ENCODE assay signal across 21 cellular contexts in the genomic region with DNA sequence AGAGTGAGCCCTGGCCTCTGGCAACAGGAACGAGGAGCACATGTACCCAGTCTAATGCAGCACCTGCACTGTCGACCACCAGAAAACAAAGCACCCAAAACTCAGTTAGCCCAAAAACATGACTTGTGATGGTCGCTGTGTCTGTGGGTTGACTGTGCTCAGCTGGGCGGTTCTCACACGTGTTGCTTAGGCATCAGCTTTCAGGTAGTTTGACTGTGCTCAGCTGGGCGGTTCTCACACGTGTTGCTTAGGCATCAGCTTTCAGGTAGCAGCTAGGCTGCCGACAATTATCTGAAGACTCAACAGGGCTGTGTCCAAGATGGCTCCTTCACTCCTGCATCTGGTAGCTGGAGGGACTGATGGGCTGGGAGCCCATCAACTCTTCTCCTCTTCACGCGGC. TPM values are rescaled to one million over a fixed set of nuclear protein-coding genes. Genes with fewer than 3 reads are reported as not detected.
DNase-seq lines count a peak whose midpoint lies in the region; ATAC-seq and TF ChIP-seq lines count a peak whose summit lies in the region.
"Had no signal": no experiment of that assay in that cellular context is flagged by ENCODE, and none has a peak within 500 bp of the region (broad histone marks: within the 10 kb centered on the region; RNA-seq: fewer than 3 reads in every experiment).

No MANE protein-coding gene starts in this region.

- H3K36me3 Mint-ChIP-seq in neural progenitor cell, result no peaks in the 10 kb centered on the region
- H3K36me3 Mint-ChIP-seq in activated T-helper 17 cell treated with anti-CD3 and anti-CD28 coated beads, Interleukin-2, amount 50 U/mL, for 72 hours (ENCODE audit: low read depth), result no peaks in the 10 kb centered on the region
- H3K36me3 Mint-ChIP-seq: CD4-positive, CD25-positive, alpha-beta regulatory T cell; CD8-positive, alpha-beta memory T cell had no signal

- H3F3A ChIP-seq in neural progenitor cell (ENCODE audit: low read depth), result no peaks in the 10 kb centered on the region

- no peak overlapping the region for H2AFZ ChIP-seq in neural progenitor cell (replicated peaks)

- H3K9me3 Mint-ChIP-seq in neural progenitor cell, result peaks cover 14% of the 10 kb centered on the region
- no peaks in the 10 kb centered on the region for H3K9me3 Mint-ChIP-seq in activated T-helper 17 cell treated with anti-CD3 and anti-CD28 coated beads, Interleukin-2, amount 50 U/mL, for 72 hours

- no peak for TF ChIP-seq CTCF in neural progenitor cell (IDR thresholded peaks at IDR 0.05)
- TF ChIP-seq CTCF in GM20000 (IDR thresholded peaks at IDR 0.05; ENCODE audit: extremely low read depth, missing control alignments), result no peak

- H3K9ac ChIP-seq in neural progenitor cell, result no peak overlapping the region

- no peak overlapping the region for H3K4me3 Mint-ChIP-seq in neural progenitor cell
- H3K4me3 Mint-ChIP-seq in activated T-helper 17 cell treated with anti-CD3 and anti-CD28 coated beads, Interleukin-2, amount 50 U/mL, for 72 hours, result no peak overlapping the region
- H3K4me3 Mint-ChIP-seq: CD4-positive, CD25-positive, alpha-beta regulatory T cell; CD8-positive, alpha-beta memory T cell; HFFc6 had no signal

- no peak overlapping the region for H3K4me3 ChIP-seq in neural progenitor cell
- H3K4me3 ChIP-seq: HAP-1 had no signal

- no peak overlapping the region for H3K4me2 ChIP-seq in neural progenitor cell

- H3K4me1 ChIP-seq in neural progenitor cell, result no peaks in the 10 kb centered on the region
- H3K4me1 ChIP-seq: BE2C, HAP-1 had no signal

- H3K27ac ChIP-seq in neural progenitor cell, result no peak overlapping the region
- H3K27ac ChIP-seq: HL-60 had no signal

- no peaks in the 10 kb centered on the region for H4K20me1 ChIP-seq in neural progenitor cell (ENCODE audit: low read depth)

- peaks cover 47% of the 10 kb centered on the region for H3K27me3 Mint-ChIP-seq in neural progenitor cell (ENCODE audit: insufficient read depth, low read depth)
- peaks cover 36% of the 10 kb centered on the region for H3K27me3 Mint-ChIP-seq in activated T-helper 17 cell treated with anti-CD3 and anti-CD28 coated beads, Interleukin-2, amount 50 U/mL, for 72 hours

- H3K36me3 ChIP-seq in neural progenitor cell, result no peaks in the 10 kb centered on the region
- H3K36me3 ChIP-seq: BE2C, HAP-1 had no signal

- H3K27ac Mint-ChIP-seq in neural progenitor cell, result peak overlapping the region; percentile 78
- no peak overlapping the region for H3K27ac Mint-ChIP-seq in activated T-helper 17 cell treated with anti-CD3 and anti-CD28 coated beads, Interleukin-2, amount 50 U/mL, for 72 hours
- H3K27ac Mint-ChIP-seq: CD4-positive, CD25-positive, alpha-beta regulatory T cell; CD8-positive, alpha-beta memory T cell; HFFc6 had no signal

- TF ChIP-seq RAD21 in Ishikawa (IDR thresholded peaks at IDR 0.05; ENCODE audit: low read depth), result no peak

- peak; percentile 92 for DNase-seq in NCI-H2171 treated with DMSO at 0.1 percent for 48 hours (lab: John Stamatoyannopoulos, UW)
- DNase-seq in neural progenitor cell (ENCODE audit: low spot score), result no peak
- DNase-seq in GM20000 (ENCODE audit: low spot score), result no peak
- DNase-seq in Right ventricle myocardium superior, result no peak
- DNase-seq: ACHN; BE2C; C1 segment of cervical spinal cord; CD4-positive, CD25-positive, alpha-beta regulatory T cell; CD8-positive, alpha-beta memory T cell; COR-L47; DMS 273 treated with DMSO at 0.1 percent for 48 hours; HFFc6; IMR-90; KBM-7 had no signal

- no peaks in the 10 kb centered on the region for H3K79me2 ChIP-seq in neural progenitor cell (ENCODE audit: low read depth)

- H3K27me3 ChIP-seq in neural progenitor cell, result peaks cover 100% of the 10 kb centered on the region

- ATAC-seq in GM19467 (IDR thresholded peaks at IDR 0.05; ENCODE audit: unreplicated experiment) (no peak), Right ventricle myocardium superior (ENCODE audit: poor library complexity) (no peak)
- ATAC-seq in activated T-helper 17 cell treated with anti-CD3 and anti-CD28 coated beads, Interleukin-2, amount 50 U/mL, for 72 hours (replicated peaks), result no peak

- TF ChIP-seq EP300 in Ishikawa (IDR thresholded peaks at IDR 0.05; ENCODE audit: borderline replicate concordance), result no peak

- intact Hi-C loops in Right ventricle myocardium superior (cut with DNase I), result no loop called here

- H3K4me1 Mint-ChIP-seq in neural progenitor cell, result peaks cover 46% of the 10 kb centered on the region
- H3K4me1 Mint-ChIP-seq in activated T-helper 17 cell treated with anti-CD3 and anti-CD28 coated beads, Interleukin-2, amount 50 U/mL, for 72 hours, result peaks cover 10% of the 10 kb centered on the region

- no peaks in the 10 kb centered on the region for H3K9me3 ChIP-seq in neural progenitor cell (ENCODE audit: low read depth)
- H3K9me3 ChIP-seq: HAP-1 had no signal

TF ChIP-seq in Ishikawa, 13 proteins besides CTCF, POLR2A, EP300 and RAD21:
- TF ChIP-seq TAF1 (IDR thresholded peaks at IDR 0.05; ENCODE audit: low read depth), result no peak
- TF ChIP-seq CREB1 (IDR thresholded peaks at IDR 0.05; ENCODE audit: low read depth), result no peak
- TF ChIP-seq, protein P1, sequence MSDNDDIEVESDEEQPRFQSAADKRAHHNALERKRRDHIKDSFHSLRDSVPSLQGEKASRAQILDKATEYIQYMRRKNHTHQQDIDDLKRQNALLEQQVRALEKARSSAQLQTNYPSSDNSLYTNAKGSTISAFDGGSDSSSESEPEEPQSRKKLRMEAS (IDR thresholded peaks at IDR 0.05), result peak; percentile 75
- TF ChIP-seq, protein P2, sequence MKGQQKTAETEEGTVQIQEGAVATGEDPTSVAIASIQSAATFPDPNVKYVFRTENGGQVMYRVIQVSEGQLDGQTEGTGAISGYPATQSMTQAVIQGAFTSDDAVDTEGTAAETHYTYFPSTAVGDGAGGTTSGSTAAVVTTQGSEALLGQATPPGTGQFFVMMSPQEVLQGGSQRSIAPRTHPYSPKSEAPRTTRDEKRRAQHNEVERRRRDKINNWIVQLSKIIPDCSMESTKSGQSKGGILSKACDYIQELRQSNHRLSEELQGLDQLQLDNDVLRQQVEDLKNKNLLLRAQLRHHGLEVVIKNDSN (IDR thresholded peaks at IDR 0.05), result 0 out of 2 replicates have a peak, but pooled peaks have one; percentile 27
- TF ChIP-seq NFIC (IDR thresholded peaks at IDR 0.05), result no peak
- no peak for TF ChIP-seq ZBTB7A (IDR thresholded peaks at IDR 0.05; ENCODE audit: low read depth)
- TF ChIP-seq, protein P3, sequence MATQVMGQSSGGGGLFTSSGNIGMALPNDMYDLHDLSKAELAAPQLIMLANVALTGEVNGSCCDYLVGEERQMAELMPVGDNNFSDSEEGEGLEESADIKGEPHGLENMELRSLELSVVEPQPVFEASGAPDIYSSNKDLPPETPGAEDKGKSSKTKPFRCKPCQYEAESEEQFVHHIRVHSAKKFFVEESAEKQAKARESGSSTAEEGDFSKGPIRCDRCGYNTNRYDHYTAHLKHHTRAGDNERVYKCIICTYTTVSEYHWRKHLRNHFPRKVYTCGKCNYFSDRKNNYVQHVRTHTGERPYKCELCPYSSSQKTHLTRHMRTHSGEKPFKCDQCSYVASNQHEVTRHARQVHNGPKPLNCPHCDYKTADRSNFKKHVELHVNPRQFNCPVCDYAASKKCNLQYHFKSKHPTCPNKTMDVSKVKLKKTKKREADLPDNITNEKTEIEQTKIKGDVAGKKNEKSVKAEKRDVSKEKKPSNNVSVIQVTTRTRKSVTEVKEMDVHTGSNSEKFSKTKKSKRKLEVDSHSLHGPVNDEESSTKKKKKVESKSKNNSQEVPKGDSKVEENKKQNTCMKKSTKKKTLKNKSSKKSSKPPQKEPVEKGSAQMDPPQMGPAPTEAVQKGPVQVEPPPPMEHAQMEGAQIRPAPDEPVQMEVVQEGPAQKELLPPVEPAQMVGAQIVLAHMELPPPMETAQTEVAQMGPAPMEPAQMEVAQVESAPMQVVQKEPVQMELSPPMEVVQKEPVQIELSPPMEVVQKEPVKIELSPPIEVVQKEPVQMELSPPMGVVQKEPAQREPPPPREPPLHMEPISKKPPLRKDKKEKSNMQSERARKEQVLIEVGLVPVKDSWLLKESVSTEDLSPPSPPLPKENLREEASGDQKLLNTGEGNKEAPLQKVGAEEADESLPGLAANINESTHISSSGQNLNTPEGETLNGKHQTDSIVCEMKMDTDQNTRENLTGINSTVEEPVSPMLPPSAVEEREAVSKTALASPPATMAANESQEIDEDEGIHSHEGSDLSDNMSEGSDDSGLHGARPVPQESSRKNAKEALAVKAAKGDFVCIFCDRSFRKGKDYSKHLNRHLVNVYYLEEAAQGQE (IDR thresholded peaks at IDR 0.05; ENCODE audit: low read depth), result no peak

RNA-seq across cellular contexts. Expression of a gene that starts 1.2 kb away (rescaled TPM):
- 0.34 TPM in 1 of 2 replicates, not detected in the other for total RNA-seq in neural progenitor cell (ENCODE audit: low replicate concordance)
- total RNA-seq in activated T-helper 17 cell treated with anti-CD3 and anti-CD28 coated beads, Interleukin-2, amount 50 U/mL, for 72 hours, result not detected
- not detected for total RNA-seq in Right ventricle myocardium superior
- total RNA-seq: CD4-positive, CD25-positive, alpha-beta regulatory T cell; CD8-positive, alpha-beta memory T cell; H4; HT1080; IMR-90 had no signal

RNA-seq across cellular contexts. Expression of a gene that starts 7.0 kb away (rescaled TPM):
- total RNA-seq in neural progenitor cell (ENCODE audit: low replicate concordance), result 0.15 TPM in 1 of 2 replicates, not detected in the other
- not detected for total RNA-seq in activated T-helper 17 cell treated with anti-CD3 and anti-CD28 coated beads, Interleukin-2, amount 50 U/mL, for 72 hours
- total RNA-seq in Right ventricle myocardium superior, result not detected
- total RNA-seq: CD4-positive, CD25-positive, alpha-beta regulatory T cell; CD8-positive, alpha-beta memory T cell; H4; HFFc6; HT1080; IMR-90 had no signal
